In the genomic region with DNA sequence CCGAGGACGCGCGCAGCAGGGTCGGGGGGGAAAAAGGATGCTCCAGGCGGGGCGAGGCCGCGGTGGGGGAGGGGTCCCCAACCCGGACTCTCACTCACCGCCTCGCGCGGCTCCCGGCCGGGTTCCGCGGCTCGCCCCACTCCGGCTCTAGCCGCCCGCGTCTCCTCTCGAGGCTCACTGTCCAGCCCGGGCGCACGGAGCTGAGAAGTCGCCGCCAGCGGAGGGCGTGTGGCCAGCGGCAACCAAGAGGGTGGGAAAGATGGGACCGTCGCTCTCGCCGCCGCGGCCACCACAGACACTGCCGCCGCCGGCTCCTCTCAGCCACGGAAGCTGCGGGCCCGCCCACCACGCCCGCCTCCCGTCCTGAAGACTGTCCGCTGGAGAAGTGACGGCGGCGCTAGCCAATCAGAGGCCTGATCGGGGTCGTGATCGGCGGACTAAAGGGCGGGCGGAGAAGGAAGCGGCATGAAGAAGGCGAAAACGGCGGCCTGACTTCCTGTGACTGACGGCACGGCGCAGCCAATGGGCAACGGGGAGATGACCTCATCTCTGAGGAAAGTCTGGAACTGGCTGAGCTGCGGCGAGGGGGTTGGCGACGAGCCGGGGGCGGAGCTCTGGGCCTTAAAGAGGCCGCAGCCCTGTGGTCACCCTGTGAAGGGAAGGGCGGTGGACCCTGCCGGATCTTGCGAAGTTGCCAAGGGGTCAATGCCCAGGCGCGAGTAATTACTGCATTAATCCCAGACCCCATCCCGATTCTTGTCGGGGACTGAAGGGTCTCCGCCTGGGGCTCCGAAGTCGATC, we compare ENCODE assay signal across 8 cellular contexts.
A peak's percentile ranks its signal among the peaks of the same experiment; 100 is the strongest.
DNase-seq lines count a peak whose midpoint lies in the region; ATAC-seq and FAIRE-seq lines count a peak whose summit lies in the region.

Gene MRTFA (minus strand): TSS at position 340 of the 801 bp plus-strand sequence.

- H3K9me3 Mint-ChIP-seq in effector memory CD8-positive, alpha-beta T cell = no peaks in the 10 kb centered on the region

- peak; percentile 96 for FAIRE-seq in HTR-8/SVneo (lab: Jason Lieb, UNC)

- H3K4me3 Mint-ChIP-seq in effector memory CD8-positive, alpha-beta T cell = peak within 1 kb of the TSS; percentile 86 to 94

- H3K4me1 Mint-ChIP-seq in effector memory CD8-positive, alpha-beta T cell (ENCODE audit: low read depth in 2 of 2) = peaks cover 30 to 38% of the 10 kb centered on the region in 2 donors

- DNase-seq in COLO829 (ENCODE audit: low spot score) (peak; percentile 91), HTR-8/SVneo (ENCODE audit: insufficient read length, low spot score) (peak; percentile 94), NOMO-1 treated with dmso at 0.1 percent for 144 hours (lab: John Stamatoyannopoulos, UW; ENCODE audit: unreplicated experiment) (peak; percentile 99), medulla oblongata (ENCODE audit: extremely low spot score) (peak; percentile 100)
- DNase-seq in activated CD8-positive, alpha-beta memory T cell treated with anti-CD3 and anti-CD28 coated beads for 48 hours (ENCODE audit: low read depth in 2 of 3, low spot score in 2 of 3) = peak; percentile 89 to 99 (median 97)
- DNase-seq in effector memory CD8-positive, alpha-beta T cell = peak; percentile 98 to 99 (median 98)
- peak; percentile 99 for DNase-seq in stimulated activated CD8-positive, alpha-beta memory T cell treated with anti-CD3 and anti-CD28 coated beads, Interleukin-12 subunit alpha, Interleukin-12 subunit beta, amount 100 ng/mL, for 1 hour (ENCODE audit: low read depth)

- H3K27me3 Mint-ChIP-seq in effector memory CD8-positive, alpha-beta T cell = no peaks in the 10 kb centered on the region

- peaks cover 9% of the 10 kb centered on the region for H3K36me3 Mint-ChIP-seq in effector memory CD8-positive, alpha-beta T cell (ENCODE audit: insufficient read depth)

- peak; percentile 78 for ATAC-seq in GM21367 (IDR thresholded peaks at IDR 0.05; ENCODE audit: unreplicated experiment)
- ATAC-seq in effector memory CD8-positive, alpha-beta T cell (replicated peaks) = peak; percentile 91

- peak within 1 kb of the TSS; percentile 93 to 97 for H3K27ac Mint-ChIP-seq in effector memory CD8-positive, alpha-beta T cell

Comparison
In these comparisons a context has a peak if more than half of its experiments do, and no peak if none do; other contexts are left out.
1. Peak in every context shown above with its lines: DNase-seq and ATAC-seq.